Comparison of ENCODE assay signal across 1 cellular context in genomic region chr6:43916924-43917877, GRCh38.
A peak's percentile ranks its signal among the peaks of the same experiment; 100 is the strongest.
TF ChIP-seq lines count a peak whose summit lies in the region.

No MANE protein-coding gene starts in this region.

TF ChIP-seq in HepG2, 621 proteins besides CTCF, POLR2A, EP300 and RAD21 (continued from another document and continues in another):
- TF ChIP-seq ZHX2 (IDR thresholded peaks at IDR 0.05; ENCODE audit: low read depth) = no peak
- TF ChIP-seq ZHX2 (CRISPR knock-in tag; IDR thresholded peaks at IDR 0.05; ENCODE audit: borderline replicate concordance) = no peak
- TF ChIP-seq ZSCAN5A (CRISPR knock-in tag; IDR thresholded peaks at IDR 0.05; ENCODE audit: borderline replicate concordance) = no peak
- TF ChIP-seq ZNF609 (CRISPR knock-in tag; IDR thresholded peaks at IDR 0.05; ENCODE audit: borderline replicate concordance) = peak; percentile 92
- TF ChIP-seq ZNF264 (CRISPR knock-in tag; IDR thresholded peaks at IDR 0.05) = peak; percentile 92
- TF ChIP-seq MLX (CRISPR knock-in tag; IDR thresholded peaks at IDR 0.05) = no peak
- peak; percentile 76 for TF ChIP-seq ZNF691 (CRISPR knock-in tag; IDR thresholded peaks at IDR 0.05; ENCODE audit: borderline replicate concordance, low read depth)
- TF ChIP-seq GRHL1 (CRISPR knock-in tag; conservative IDR thresholded peaks at IDR 0.05) = no peak
- peak; percentile 67; the same call in 1 of the 2 replicates for TF ChIP-seq HMG20A (CRISPR knock-in tag; IDR thresholded peaks at IDR 0.05; ENCODE audit: borderline replicate concordance)
- peak; percentile 58; the same call in 1 of the 2 replicates for TF ChIP-seq FOXK1 (CRISPR knock-in tag; IDR thresholded peaks at IDR 0.05; ENCODE audit: borderline replicate concordance, low read depth)
- no peak; the same call in none of the 2 replicates for TF ChIP-seq ZNF430 (CRISPR knock-in tag; IDR thresholded peaks at IDR 0.05)
- TF ChIP-seq GATAD2A (CRISPR knock-in tag; IDR thresholded peaks at IDR 0.05) = peak; percentile 97
- TF ChIP-seq MTF1 (CRISPR knock-in tag; IDR thresholded peaks at IDR 0.05) = no peak
- TF ChIP-seq ZNF225 (CRISPR knock-in tag; IDR thresholded peaks at IDR 0.05) = peak; percentile 83
- peak; percentile 44; the same call in 1 of the 2 replicates for TF ChIP-seq THAP7 (CRISPR knock-in tag; IDR thresholded peaks at IDR 0.05)
- peak; percentile 79 for TF ChIP-seq SOX5 (CRISPR knock-in tag; IDR thresholded peaks at IDR 0.05; ENCODE audit: borderline replicate concordance)
- TF ChIP-seq HNF1B (CRISPR knock-in tag; IDR thresholded peaks at IDR 0.05) = peak; percentile 98
- TF ChIP-seq ZFP36 (IDR thresholded peaks at IDR 0.05; ENCODE audit: borderline replicate concordance, low read depth, low read length, partially characterized antibody) = no peak
- TF ChIP-seq ZBTB14 (CRISPR knock-in tag; IDR thresholded peaks at IDR 0.05) = no peak
- no peak for TF ChIP-seq ZNF720 (CRISPR knock-in tag; IDR thresholded peaks at IDR 0.05)
- TF ChIP-seq REST (IDR thresholded peaks at IDR 0.05; ENCODE audit: borderline replicate concordance in 1 of 2, low read depth in 1 of 2, low read length in 2 of 2) = peak in 1 of 2 experiments; percentile 21; a peak in 1 of 4 replicates
- peak; percentile 92 for TF ChIP-seq ZSCAN25 (CRISPR knock-in tag; IDR thresholded peaks at IDR 0.05)
- no peak for TF ChIP-seq ZFP41 (CRISPR knock-in tag; IDR thresholded peaks at IDR 0.05; ENCODE audit: borderline replicate concordance)
- no peak for TF ChIP-seq HOXA7 (CRISPR knock-in tag; IDR thresholded peaks at IDR 0.05)
- TF ChIP-seq RFX5 (IDR thresholded peaks at IDR 0.05; ENCODE audit: low read depth, low read length) = no peak
- 0 out of 2 replicates have a peak, but pooled peaks have one; percentile 20 for TF ChIP-seq SALL2 (CRISPR knock-in tag; IDR thresholded peaks at IDR 0.05)
- no peak for TF ChIP-seq ZNF251 (CRISPR knock-in tag; IDR thresholded peaks at IDR 0.05)
